Comparison of ENCODE assay signal across 9 cellular contexts in the genomic region with DNA sequence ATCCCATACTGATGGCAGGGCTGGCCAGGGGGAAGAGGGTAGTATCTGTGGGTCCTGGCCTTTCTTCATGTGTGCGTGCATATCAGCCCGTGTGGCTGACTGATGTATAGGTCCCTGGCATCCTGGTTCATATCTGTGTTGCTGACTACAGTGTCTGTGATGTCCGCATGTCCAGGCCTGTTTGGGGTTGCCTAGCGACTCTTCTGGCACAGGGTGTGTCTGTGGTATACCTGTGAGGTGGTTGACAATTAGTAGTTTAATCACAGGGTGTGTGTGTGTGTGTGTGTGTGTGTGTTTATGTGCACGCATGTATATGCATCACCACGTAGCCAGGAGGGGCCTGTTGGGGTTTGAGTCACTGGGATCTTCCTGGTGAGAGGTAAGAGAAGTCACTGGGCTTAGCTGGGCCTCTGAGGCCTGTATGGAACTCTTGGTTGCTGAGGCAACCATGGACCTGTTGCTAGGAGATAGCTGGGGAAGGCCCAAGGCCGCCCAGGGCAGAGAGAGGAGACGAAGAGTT. TPM values are rescaled to one million over a fixed set of nuclear protein-coding genes. Genes with fewer than 3 reads are reported as not detected.
DNase-seq lines count a peak whose midpoint lies in the region; ATAC-seq, FAIRE-seq and TF ChIP-seq lines count a peak whose summit lies in the region.
"Had no signal": no experiment of that assay in that cellular context is flagged by ENCODE, and none has a peak within 500 bp of the region (broad histone marks: within the 10 kb centered on the region; RNA-seq: fewer than 3 reads in every experiment).

No MANE protein-coding gene starts in this region.

- H3K9ac ChIP-seq in adipocyte (ENCODE audit: low read length), result peak overlapping the region; percentile 100

- no peak for TF ChIP-seq POLR2A in GM12891 (IDR thresholded peaks at IDR 0.05; ENCODE audit: low read depth, low read length)

- POLR2A ChIA-PET in AG04450 (lab: Yijun Ruan, JAX), result interaction anchor here (0.6 kb wide), 1 partner anchor 135 kb away, joined by 3 read pairs; no protein-coding TSS in a partner anchor

- TF ChIP-seq CTCF in AG04450 (IDR thresholded peaks at IDR 0.05; ENCODE audit: low read depth, low read length), result no peak

- peaks cover 41% of the 10 kb centered on the region for H3K4me1 ChIP-seq in adipocyte (ENCODE audit: control insufficient read depth, insufficient read depth, low read length)

- no peak for DNase-seq in AG04450 (ENCODE audit: low read depth, low spot score)
- no peak for DNase-seq in GM12891 (ENCODE audit: insufficient read length, low spot score)
- DNase-seq in adipocyte (ENCODE audit: low read depth), result no peak
- no peak for DNase-seq in urothelium cell line (ENCODE audit: low spot score)
- DNase-seq in MG63, result no peak
- no peak for DNase-seq in GM19239 (ENCODE audit: insufficient read length, low spot score)
- DNase-seq: naive B cell had no signal

- no peak overlapping the region for H3K27ac ChIP-seq in AG04450 (ENCODE audit: low read depth, low read length)
- H3K27ac ChIP-seq in layer of hippocampus (ENCODE audit: low read depth, low read length), result peak overlapping the region; percentile 94

- ATAC-seq in GM18909 (IDR thresholded peaks at IDR 0.05; ENCODE audit: poor library complexity, unreplicated experiment), result no peak

- H3K36me3 ChIP-seq in adipocyte (ENCODE audit: control insufficient read depth, insufficient read depth, low read length, severe bottlenecking) (no peaks in the 10 kb centered on the region), MG63 (no peaks in the 10 kb centered on the region)

- CTCF ChIA-PET in AG04450 (lab: Charles Lee), result interaction anchor here (1.4 to 2.8 kb wide), 4 partner anchors 17 to 235 kb away, joined by 5 to 22 read pairs (median 8); partner anchors contain the start of genes PLSCR3, SENP3 and SOX15

- FAIRE-seq in GM12891 (lab: Jason Lieb, UNC), result peak; percentile 78
- no peak for FAIRE-seq in urothelium cell line (lab: Jason Lieb, UNC)
- no peak for FAIRE-seq in GM19239 (lab: Jason Lieb, UNC)

- H3K4me3 ChIP-seq in AG04450 (ENCODE audit: low read depth, low read length), result 0 out of 2 replicates have a peak overlapping the region, but pooled peaks have one; percentile 10
- peak overlapping the region; percentile 97 for H3K4me3 ChIP-seq in adipocyte (ENCODE audit: low read length)
- H3K4me3 ChIP-seq in MG63, result no peak overlapping the region

- no peaks in the 10 kb centered on the region; the same call in 1 of the 2 replicates for H3K9me3 ChIP-seq in AG04450 (ENCODE audit: control insufficient read depth, insufficient read depth, low read length)
- H3K9me3 ChIP-seq in adipocyte (ENCODE audit: control insufficient read depth, low read length), result no peaks in the 10 kb centered on the region
- H3K9me3 ChIP-seq in MG63, result no peaks in the 10 kb centered on the region

- H3K27me3 ChIP-seq in AG04450 (ENCODE audit: control insufficient read depth, insufficient read depth, low read length) (no peaks in the 10 kb centered on the region), adipocyte (replicated peaks; ENCODE audit: control insufficient read depth, insufficient read depth, low read length) (no peaks in the 10 kb centered on the region), layer of hippocampus (ENCODE audit: control insufficient read depth, insufficient read depth, low read length) (peaks cover 2% of the 10 kb centered on the region), MG63 (no peaks in the 10 kb centered on the region)

TF ChIP-seq in GM12891, 5 proteins besides CTCF, POLR2A, EP300 and RAD21:
- no peak for TF ChIP-seq POLR2AphosphoS5 (IDR thresholded peaks at IDR 0.05; ENCODE audit: low read depth, low read length)
- TF ChIP-seq POU2F2 (IDR thresholded peaks at IDR 0.05; ENCODE audit: low read depth, low read length), result peak; percentile 56; the same call in 1 of the 2 replicates
- TF ChIP-seq PAX5 (IDR thresholded peaks at IDR 0.05; ENCODE audit: insufficient read depth, low read length, severe bottlenecking), result no peak
- TF ChIP-seq SPI1 (IDR thresholded peaks at IDR 0.05; ENCODE audit: low read depth, low read length), result no peak

RNA-seq across cellular contexts. Expression of gene TMEM95, which starts 0.6 kb away (rescaled TPM):
- polyA plus RNA-seq in AG04450 (2011; rRNA removed), result not detected in 2 replicates
- not detected in 2 replicates for polyA minus RNA-seq in AG04450 (2011; rRNA and poly(A)+ RNA removed)
- not detected for polyA plus RNA-seq in GM12891 (2012; ENCODE audit: low read depth, missing spikeins)
- not detected in 2 replicates for total RNA-seq in MG63 (2014; rRNA removed; shearing (Covaris generic); ENCODE audit: low replicate concordance)

RNA-seq across cellular contexts. Expression of gene KCTD11, which starts 2.4 kb away (rescaled TPM):
- polyA plus RNA-seq in AG04450 (2011; rRNA removed), result 12.1 and 13.8 TPM in 2 replicates
- 11.6 and 14.6 TPM in 2 replicates for polyA minus RNA-seq in AG04450 (2011; rRNA and poly(A)+ RNA removed)
- polyA plus RNA-seq in GM12891 (2012; ENCODE audit: low read depth, missing spikeins), result 4.9 TPM
- 5.0 and 6.5 TPM in 2 replicates for total RNA-seq in MG63 (2014; rRNA removed; shearing (Covaris generic); ENCODE audit: low replicate concordance)

RNA-seq across cellular contexts. Expression of gene ACAP1, which starts 18.0 kb away (rescaled TPM):
- 0.35 and 0.74 TPM in 2 replicates for polyA plus RNA-seq in AG04450 (2011; rRNA removed)
- 0.09 and 0.22 TPM in 2 replicates for polyA minus RNA-seq in AG04450 (2011; rRNA and poly(A)+ RNA removed)
- 103 TPM for polyA plus RNA-seq in GM12891 (2012; ENCODE audit: low read depth, missing spikeins)
- 0.20 TPM in 1 of 2 replicates, not detected in the other for total RNA-seq in MG63 (2014; rRNA removed; shearing (Covaris generic); ENCODE audit: low replicate concordance)

RNA-seq across cellular contexts. Expression of gene NEURL4, which starts 25.2 kb away (rescaled TPM):
- 7.3 and 9.6 TPM in 2 replicates for polyA plus RNA-seq in AG04450 (2011; rRNA removed)
- 18.4 and 25.8 TPM in 2 replicates for polyA minus RNA-seq in AG04450 (2011; rRNA and poly(A)+ RNA removed)
- 16.0 TPM for polyA plus RNA-seq in GM12891 (2012; ENCODE audit: low read depth, missing spikeins)
- total RNA-seq in MG63 (2014; rRNA removed; shearing (Covaris generic); ENCODE audit: low replicate concordance), result 8.5 and 11.7 TPM in 2 replicates

RNA-seq across cellular contexts. Expression of gene TNK1, which starts 26.6 kb away (rescaled TPM):
- polyA plus RNA-seq in AG04450 (2011; rRNA removed), result 0.22 and 0.25 TPM in 2 replicates
- 0.69 TPM in 1 of 2 replicates, not detected in the other for polyA minus RNA-seq in AG04450 (2011; rRNA and poly(A)+ RNA removed)
- polyA plus RNA-seq in GM12891 (2012; ENCODE audit: low read depth, missing spikeins), result 1.1 TPM
- not detected in 2 replicates for total RNA-seq in MG63 (2014; rRNA removed; shearing (Covaris generic); ENCODE audit: low replicate concordance)
